Comparison of ENCODE assay signal across 21 cellular contexts in the genomic region with DNA sequence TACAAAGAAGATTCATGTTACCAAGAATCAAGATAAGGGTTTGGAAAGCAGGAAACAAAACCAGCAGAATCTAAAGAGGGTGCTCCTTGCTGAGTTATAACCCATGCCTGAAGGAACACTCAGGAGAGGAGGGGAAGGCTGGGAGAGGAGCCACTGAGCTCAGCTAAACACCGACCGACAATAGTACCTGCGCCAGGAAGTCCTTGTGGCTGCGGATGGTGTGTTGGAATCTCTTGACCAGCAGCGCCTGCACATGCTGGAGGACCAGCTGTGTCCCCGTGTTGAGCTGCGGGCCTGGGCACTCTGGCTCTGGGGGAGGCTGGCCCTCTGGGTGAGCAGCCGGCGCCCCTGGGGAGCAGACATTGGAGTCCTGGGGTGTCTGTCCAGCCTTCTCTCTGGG.
A peak's percentile ranks its signal among the peaks of the same experiment; 100 is the strongest.
DNase-seq lines count a peak whose midpoint lies in the region; ATAC-seq and TF ChIP-seq lines count a peak whose summit lies in the region.
"Had no signal": no experiment of that assay in that cellular context is flagged by ENCODE, and none has a peak within 500 bp of the region (broad histone marks: within the 10 kb centered on the region; RNA-seq: fewer than 3 reads in every experiment).

No MANE protein-coding gene starts in this region.

- H3K23me2 ChIP-seq in H9 (ENCODE audit: insufficient read length, low read depth, low read length, poor library complexity, severe bottlenecking) = no peaks in the 10 kb centered on the region

- H2BK5ac ChIP-seq in H9 (ENCODE audit: insufficient read length, low read length) = no peak overlapping the region
- H2BK5ac ChIP-seq in mesenchymal stem cell (ENCODE audit: low read depth, low read length, poor library complexity, severe bottlenecking) = no peak overlapping the region

- H3K27ac Mint-ChIP-seq in H9 = no peak overlapping the region
- H3K27ac Mint-ChIP-seq: CD8-positive, alpha-beta memory T cell had no signal

- WGBS in H9 (ENCODE audit: extremely low coverage, insufficient read length, low lambda C conversion rate) = no CpG with 5 or more reads among the region's 9 CpGs
- 90% methylated on average over 9 of the region's 9 CpGs for WGBS in mesenchymal stem cell
- 48 to 62% methylated on average over 9 of the region's 9 CpGs for WGBS in thyroid gland, 2 donors
- WGBS in right cardiac atrium = 90% methylated on average over 9 of the region's 9 CpGs

- no peaks in the 10 kb centered on the region for H3K79me1 ChIP-seq in H9 (ENCODE audit: insufficient read depth, low read depth, low read length, poor library complexity, severe bottlenecking)
- peaks cover 3% of the 10 kb centered on the region for H3K79me1 ChIP-seq in mesenchymal stem cell (replicated peaks; ENCODE audit: low read length, poor library complexity, severe bottlenecking)

- H3K4me2 ChIP-seq in H9 (ENCODE audit: insufficient read depth, insufficient read length, low read length) = no peak overlapping the region
- no peak overlapping the region for H3K4me2 ChIP-seq in mesenchymal stem cell (ENCODE audit: low read length, poor library complexity, severe bottlenecking)

- H3K4me1 ChIP-seq in H9 (ENCODE audit: insufficient read depth, low read length) = no peaks in the 10 kb centered on the region
- H3K4me1 ChIP-seq in mesenchymal stem cell (ENCODE audit: control insufficient read depth, insufficient read depth, low read depth, low read length) = peaks cover 3% of the 10 kb centered on the region
- H3K4me1 ChIP-seq in thyroid gland = peaks cover 11 to 12% of the 10 kb centered on the region in 2 donors
- no peaks in the 10 kb centered on the region for H3K4me1 ChIP-seq in right cardiac atrium (ENCODE audit: control insufficient read depth, insufficient read depth, low read length)
- H3K4me1 ChIP-seq: Peyer's patch, SJCRH30 had no signal

- H3K23ac ChIP-seq in H9 (ENCODE audit: insufficient read length, low read depth, low read length) (no peak overlapping the region), mesenchymal stem cell (ENCODE audit: low read length in 2 of 2) (no peak overlapping the region)

- ATAC-seq in right cardiac atrium = no peak

- H3K9ac ChIP-seq in H9 (ENCODE audit: extremely low read depth, insufficient read length, low read length) = no peak overlapping the region
- H3K9ac ChIP-seq in mesenchymal stem cell (ENCODE audit: low read length) = no peak overlapping the region

- no peaks in the 10 kb centered on the region for H3K36me3 Mint-ChIP-seq in H9 (ENCODE audit: insufficient read depth in 1 of 3, low read depth in 3 of 3)
- H3K36me3 Mint-ChIP-seq: CD8-positive, alpha-beta memory T cell had no signal

- no peak overlapping the region for H2AK5ac ChIP-seq in H9 (ENCODE audit: insufficient read length, low read length)
- no peak overlapping the region for H2AK5ac ChIP-seq in mesenchymal stem cell (ENCODE audit: low read length, severe bottlenecking)

- peaks cover 6% of the 10 kb centered on the region for H3K27me3 Mint-ChIP-seq in H9 (ENCODE audit: low read depth)

- H3K14ac ChIP-seq in H9 (ENCODE audit: insufficient read depth, low read length) (no peak overlapping the region), mesenchymal stem cell (ENCODE audit: low read length in 2 of 2) (no peak overlapping the region)

- H3K4ac ChIP-seq in H9 (ENCODE audit: low read depth, low read length) (no peak overlapping the region), mesenchymal stem cell (ENCODE audit: low read depth in 1 of 2, low read length in 2 of 2) (no peak overlapping the region)

- H3T11ph ChIP-seq in H9 (ENCODE audit: low read length) = no peak overlapping the region

- intact Hi-C loops in thyroid gland (cut with DNase I) = no loop called here
- intact Hi-C loops in right cardiac atrium (cut with DNase I) = no loop called here

- H2BK15ac ChIP-seq in H9 (ENCODE audit: low read depth, low read length) (0 out of 2 replicates have a peak overlapping the region, but pooled peaks have one; percentile 5), mesenchymal stem cell (ENCODE audit: low read depth, poor library complexity, severe bottlenecking) (peak overlapping the region; percentile 85)

- no peak overlapping the region for H4K91ac ChIP-seq in H9 (ENCODE audit: insufficient read length, low read depth, low read length)
- H4K91ac ChIP-seq in mesenchymal stem cell (ENCODE audit: low read length) = peak overlapping the region; percentile 91

- H3K18ac ChIP-seq in H9 (ENCODE audit: insufficient read length, low read depth, low read length) (no peak overlapping the region), mesenchymal stem cell (ENCODE audit: low read depth in 1 of 2, low read length in 2 of 2) (peak overlapping the region in 1 of 2 experiments; percentile 44)

- TF ChIP-seq POLR2A in thyroid gland (IDR thresholded peaks at IDR 0.05) = peak in 1 of 2 donors; percentile 9

- H4K5ac ChIP-seq in H9 (ENCODE audit: insufficient read length, low read depth, low read length) = no peak overlapping the region

- no peak for DNase-seq in H9
- DNase-seq in choroid plexus epithelial cell (ENCODE audit: low read depth) = peak; percentile 42
- DNase-seq in mesenchymal stem cell = no peak
- DNase-seq in thyroid gland = peak; percentile 82 to 84
- no peak for DNase-seq in NCI-H510A (lab: John Stamatoyannopoulos, UW)
- no peak for DNase-seq in foreskin melanocyte
- no peak for DNase-seq in right cardiac atrium
- DNase-seq: Calu3; CD8-positive, alpha-beta memory T cell; DMS153; GDM1; Karpas-422; MV-4-11; NCI-H1105 treated with DMSO at 0.1 percent for 48 hours; NCI-H2029 treated with DMSO at 0.1 percent for 48 hours; NCI-H226; NCI-H524; NCI-H82; Peyer's patch; SJCRH30 had no signal

- no peak overlapping the region for H3K4me3 Mint-ChIP-seq in H9
- H3K4me3 Mint-ChIP-seq: CD8-positive, alpha-beta memory T cell had no signal

- H3K36me3 ChIP-seq in mesenchymal stem cell (ENCODE audit: control insufficient read depth in 1 of 2, insufficient read depth in 2 of 2, low read depth in 1 of 2, low read length in 2 of 2) (no peaks in the 10 kb centered on the region), thyroid gland (no peaks in the 10 kb centered on the region)
- H3K36me3 ChIP-seq: Peyer's patch, SJCRH30 had no signal

- H4K20me1 ChIP-seq in H9 (ENCODE audit: control insufficient read depth, insufficient read depth, insufficient read length) = no peaks in the 10 kb centered on the region

- H3K4me3 ChIP-seq in choroid plexus epithelial cell (ENCODE audit: low read depth, low read length) (no peak overlapping the region), mesenchymal stem cell (ENCODE audit: insufficient read depth in 1 of 2, low read depth in 1 of 2, low read length in 2 of 2) (no peak overlapping the region), thyroid gland (replicated peaks in 1 of 3) (no peak overlapping the region), right cardiac atrium (ENCODE audit: low read length) (no peak overlapping the region)
- H3K4me3 ChIP-seq: Peyer's patch, SJCRH30 had no signal

- H3K4me1 Mint-ChIP-seq in H9 = no peaks in the 10 kb centered on the region

- no peak overlapping the region for H3K56ac ChIP-seq in H9 (ENCODE audit: insufficient read length, low read depth, low read length)

- H3K27ac ChIP-seq in H9 (ENCODE audit: insufficient read length, low read depth, low read length) (no peak overlapping the region), mesenchymal stem cell (ENCODE audit: low read length, poor library complexity, severe bottlenecking) (no peak overlapping the region), thyroid gland (peak overlapping the region; percentile 60 to 75 (median 75)), right cardiac atrium (ENCODE audit: low read length) (no peak overlapping the region)
- H3K27ac ChIP-seq: C4-2B, Peyer's patch, SJCRH30 had no signal

- no peaks in the 10 kb centered on the region for H3K79me2 ChIP-seq in H9 (ENCODE audit: insufficient read depth, low read length)

- no peak overlapping the region for H4K8ac ChIP-seq in H9 (replicated peaks; ENCODE audit: insufficient read length, low read depth, low read length)
- H4K8ac ChIP-seq in mesenchymal stem cell (ENCODE audit: low read length) = peak overlapping the region; percentile 83

- H2BK120ac ChIP-seq in H9 (ENCODE audit: low read depth, low read length, poor library complexity, severe bottlenecking) (no peak overlapping the region), mesenchymal stem cell (ENCODE audit: low read depth, low read length) (peak overlapping the region; percentile 58)

- TF ChIP-seq CTCF in H9 (conservative IDR thresholded peaks at IDR 0.05) = no peak
- TF ChIP-seq CTCF in choroid plexus epithelial cell (conservative IDR thresholded peaks at IDR 0.05; ENCODE audit: low read depth, low read length) = no peak
- TF ChIP-seq CTCF in thyroid gland (IDR thresholded peaks at IDR 0.05) = no peak

- H2BK20ac ChIP-seq in H9 (ENCODE audit: low read depth, low read length, poor library complexity, severe bottlenecking) = no peak overlapping the region

- H2AFZ ChIP-seq in H9 (ENCODE audit: low read length) = no peak overlapping the region
- no peak overlapping the region for H2AFZ ChIP-seq in mesenchymal stem cell (ENCODE audit: low read depth, low read length)

- H3K9me3 Mint-ChIP-seq in H9 = no peaks in the 10 kb centered on the region
- H3K9me3 Mint-ChIP-seq: CD8-positive, alpha-beta memory T cell had no signal

- H2BK12ac ChIP-seq in H9 (ENCODE audit: insufficient read length, low read depth, low read length) (no peak overlapping the region), mesenchymal stem cell (ENCODE audit: low read length in 2 of 2) (peak overlapping the region; percentile 37 to 86)

- no peaks in the 10 kb centered on the region; the same call in none of the 2 replicates for H3K27me3 ChIP-seq in H9 (ENCODE audit: insufficient read depth, low read length)
- H3K27me3 ChIP-seq in mesenchymal stem cell (ENCODE audit: control insufficient read depth in 1 of 2, insufficient read depth in 1 of 2, low read length in 2 of 2) = no peaks in the 10 kb centered on the region
- H3K27me3 ChIP-seq in thyroid gland = no peaks in the 10 kb centered on the region
- H3K27me3 ChIP-seq in right cardiac atrium (ENCODE audit: control insufficient read depth, insufficient read depth) = no peaks in the 10 kb centered on the region
- H3K27me3 ChIP-seq: Peyer's patch, SJCRH30 had no signal

- H3K9me3 ChIP-seq in H9 (ENCODE audit: control insufficient read depth, low read depth, low read length) (no peaks in the 10 kb centered on the region), mesenchymal stem cell (ENCODE audit: control insufficient read depth, low read length) (no peaks in the 10 kb centered on the region), thyroid gland (no peaks in the 10 kb centered on the region), right cardiac atrium (ENCODE audit: control insufficient read depth, low read length) (no peaks in the 10 kb centered on the region)
- H3K9me3 ChIP-seq: Peyer's patch, SJCRH30 had no signal

Comparison
In these comparisons a context has a peak if more than half of its experiments do, and no peak if none do; other contexts are left out.
1. DNase-seq: peak in choroid plexus epithelial cell (single experiment) and thyroid gland (2 of 2); none in H9 (single experiment), mesenchymal stem cell (single experiment), NCI-H510A (single experiment), foreskin melanocyte (single experiment) and right cardiac atrium (0 of 3).
2. H3K27ac ChIP-seq: peak in thyroid gland (3 of 3); none in H9 (single experiment), mesenchymal stem cell (single experiment) and right cardiac atrium (single experiment).